8 cellular contexts compared by ENCODE assay signal in genomic region chr6:90610291-90610670, GRCh38. TPM values are rescaled to one million over a fixed set of nuclear protein-coding genes. Genes with fewer than 3 reads are reported as not detected.
DNase-seq lines count a peak whose midpoint lies in the region; ATAC-seq and TF ChIP-seq lines count a peak whose summit lies in the region.

No MANE protein-coding gene starts in this region.

- no peaks in the 10 kb centered on the region for H3K36me3 ChIP-seq in prostate gland

- no peak for TF ChIP-seq POLR2A in prostate gland (IDR thresholded peaks at IDR 0.05)

- H3K27ac ChIP-seq in prostate gland, result peak overlapping the region; percentile 58 to 73

- DNase-seq in activated CD4-positive, alpha-beta T cell treated with anti-CD3 and anti-CD28 coated beads for 48 hours, result peak; percentile 4
- DNase-seq in activated CD4-positive, alpha-beta T cell treated with anti-CD3 and anti-CD28 coated beads for 4 hours, result no peak
- DNase-seq in fibroblast of villous mesenchyme (ENCODE audit: low read depth) (peak; percentile 8), prostate gland (ENCODE audit: low spot score) (no peak), epidermal melanocyte (ENCODE audit: insufficient read length, low spot score) (no peak)

- no peak for TF ChIP-seq CTCF in WI38 (IDR thresholded peaks at IDR 0.05; ENCODE audit: low read depth, low read length)
- TF ChIP-seq CTCF in fibroblast of villous mesenchyme (IDR thresholded peaks at IDR 0.05; ENCODE audit: insufficient read depth, low read depth, low read length), result no peak
- no peak for TF ChIP-seq CTCF in prostate gland (IDR thresholded peaks at IDR 0.05)

- H3K27me3 ChIP-seq in prostate gland (replicated peaks; ENCODE audit: insufficient read depth), result peaks cover 2% of the 10 kb centered on the region

- WGBS in prostate gland, result 8% methylated on average over 19 of the region's 19 CpGs

- intact Hi-C loops in prostate gland (cut with DNase I), result no loop called here

- H3K4me1 ChIP-seq in prostate gland (replicated peaks), result no peaks in the 10 kb centered on the region

- no peaks in the 10 kb centered on the region for H3K9me3 ChIP-seq in prostate gland

- H3K4me3 ChIP-seq in WI38 (ENCODE audit: low read depth, low read length) (peak overlapping the region; percentile 63), fibroblast of villous mesenchyme (ENCODE audit: low read depth, low read length) (peak overlapping the region; percentile 58), prostate gland (peak overlapping the region; percentile 43 to 46)

- ATAC-seq in GM18520 (IDR thresholded peaks at IDR 0.05; ENCODE audit: unreplicated experiment), result no peak
- ATAC-seq in GM21423 (IDR thresholded peaks at IDR 0.05; ENCODE audit: unreplicated experiment), result no peak

RNA-seq across cellular contexts. Expression of gene MAP3K7, which starts 23.4 kb away (rescaled TPM):
- total RNA-seq in fibroblast of villous mesenchyme (36.1 and 51.4 TPM in 2 replicates), prostate gland (10 to 100 TPM; 22.2 to 31.0 TPM)

Comparison
In these comparisons a context has a peak if more than half of its experiments do, and no peak if none do; other contexts are left out.
1. DNase-seq: peak in activated CD4-positive, alpha-beta T cell treated with anti-CD3 and anti-CD28 coated beads for 48 hours (single experiment) and fibroblast of villous mesenchyme (single experiment); none in activated CD4-positive, alpha-beta T cell treated with anti-CD3 and anti-CD28 coated beads for 4 hours (0 of 2), prostate gland (single experiment) and epidermal melanocyte (single experiment).
2. Peak in every context shown above with its lines, with median percentiles within 50 percentile points of each other: H3K4me3 ChIP-seq.